ENCODE assay signal across 1 cellular context in the genomic region with DNA sequence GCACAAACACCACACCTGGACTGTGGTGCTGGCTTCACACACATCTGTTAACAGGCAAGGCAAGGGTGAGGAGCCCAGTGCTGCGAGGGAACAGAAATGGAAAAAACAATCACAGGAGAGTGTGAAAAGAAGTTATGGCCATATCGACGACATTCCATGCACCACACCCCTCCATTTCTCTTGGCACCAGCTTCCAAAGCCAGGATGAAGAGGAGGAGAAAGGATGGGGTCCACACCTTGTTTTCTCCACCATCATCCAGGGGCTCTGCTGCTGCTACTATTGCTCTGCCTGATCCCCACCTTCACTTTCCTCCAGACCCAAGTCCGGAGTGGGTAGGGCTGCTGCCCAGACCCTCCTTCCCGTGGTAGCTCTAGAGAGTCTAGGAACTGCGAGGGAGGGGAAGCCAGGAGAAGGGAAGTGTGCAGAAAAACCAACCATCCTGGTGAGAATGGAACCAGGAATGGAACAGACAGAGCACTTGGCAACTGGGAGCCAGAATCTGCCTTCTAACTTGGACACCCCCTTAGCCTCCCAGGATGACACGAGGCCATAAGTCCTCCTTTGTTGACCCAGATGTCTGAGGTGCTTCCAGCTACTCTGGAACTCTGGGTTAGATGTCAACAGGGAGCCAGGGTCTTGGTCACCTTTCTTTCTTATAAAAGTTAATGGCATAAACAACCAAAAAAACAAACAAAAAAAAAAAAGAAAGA.
TF ChIP-seq lines count a peak whose summit lies in the region.

No MANE protein-coding gene starts in this region.

TF ChIP-seq in GM12878, 131 proteins besides CTCF, POLR2A, EP300 and RAD21:
- TF ChIP-seq ZNF217 (IDR thresholded peaks at IDR 0.05) (no peak), POLR2AphosphoS2 (IDR thresholded peaks at IDR 0.05; ENCODE audit: low read depth, low read length) (no peak), SMC3 (IDR thresholded peaks at IDR 0.05; ENCODE audit: borderline replicate concordance, low read length) (no peak), HDAC2 (IDR thresholded peaks at IDR 0.05) (no peak), PRDM15 (CRISPR knock-in tag; IDR thresholded peaks at IDR 0.05) (no peak), ZBTB40 (IDR thresholded peaks at IDR 0.05; ENCODE audit: borderline replicate concordance) (no peak), PAX8 (IDR thresholded peaks at IDR 0.05) (no peak), ZZZ3 (IDR thresholded peaks at IDR 0.05; ENCODE audit: control insufficient read depth, insufficient read length, low read depth) (no peak), FOS (IDR thresholded peaks at IDR 0.05; ENCODE audit: borderline replicate concordance, extremely low read depth, insufficient read length) (no peak), ZNF622 (IDR thresholded peaks at IDR 0.05) (no peak), MTA3 (IDR thresholded peaks at IDR 0.05; ENCODE audit: borderline replicate concordance, low read length) (no peak), EGR1 (IDR thresholded peaks at IDR 0.05; ENCODE audit: borderline replicate concordance in 1 of 2, low read depth in 2 of 2, low read length in 2 of 2) (no peak), KLF5 (IDR thresholded peaks at IDR 0.05; ENCODE audit: partially characterized antibody) (no peak)
- TF ChIP-seq, protein P1, sequence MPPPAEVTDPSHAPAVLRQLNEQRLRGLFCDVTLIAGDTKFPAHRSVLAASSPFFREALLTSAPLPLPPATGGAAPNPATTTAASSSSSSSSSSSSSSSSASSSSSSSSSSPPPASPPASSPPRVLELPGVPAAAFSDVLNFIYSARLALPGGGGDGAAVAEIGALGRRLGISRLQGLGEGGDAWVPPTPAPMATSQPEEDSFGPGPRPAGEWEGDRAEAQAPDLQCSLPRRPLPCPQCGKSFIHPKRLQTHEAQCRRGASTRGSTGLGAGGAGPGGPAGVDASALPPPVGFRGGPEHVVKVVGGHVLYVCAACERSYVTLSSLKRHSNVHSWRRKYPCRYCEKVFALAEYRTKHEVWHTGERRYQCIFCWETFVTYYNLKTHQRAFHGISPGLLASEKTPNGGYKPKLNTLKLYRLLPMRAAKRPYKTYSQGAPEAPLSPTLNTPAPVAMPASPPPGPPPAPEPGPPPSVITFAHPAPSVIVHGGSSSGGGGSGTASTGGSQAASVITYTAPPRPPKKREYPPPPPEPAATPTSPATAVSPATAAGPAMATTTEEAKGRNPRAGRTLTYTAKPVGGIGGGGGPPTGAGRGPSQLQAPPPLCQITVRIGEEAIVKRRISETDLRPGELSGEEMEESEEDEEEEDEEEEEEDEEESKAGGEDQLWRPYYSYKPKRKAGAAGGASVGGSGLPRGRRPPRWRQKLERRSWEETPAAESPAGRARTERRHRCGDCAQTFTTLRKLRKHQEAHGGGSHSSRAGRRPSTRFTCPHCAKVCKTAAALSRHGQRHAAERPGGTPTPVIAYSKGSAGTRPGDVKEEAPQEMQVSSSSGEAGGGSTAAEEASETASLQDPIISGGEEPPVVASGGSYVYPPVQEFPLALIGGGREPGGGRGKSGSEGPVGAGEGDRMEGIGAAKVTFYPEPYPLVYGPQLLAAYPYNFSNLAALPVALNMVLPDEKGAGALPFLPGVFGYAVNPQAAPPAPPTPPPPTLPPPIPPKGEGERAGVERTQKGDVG (CRISPR knock-in tag; IDR thresholded peaks at IDR 0.05): no peak
